In genomic region chr17:77246110-77247047, GRCh38 we compare ENCODE assay signal across 8 cellular contexts.
DNase-seq lines count a peak whose midpoint lies in the region; TF ChIP-seq lines count a peak whose summit lies in the region.

No MANE protein-coding gene starts in this region.

- no peaks in the 10 kb centered on the region for H3K79me2 ChIP-seq in OCI-LY7 (ENCODE audit: insufficient read depth, low read depth, low read length)

- POLR2A ChIA-PET in OCI-LY7 (lab: Charles Lee): no interaction called here

- no peaks in the 10 kb centered on the region for H4K20me1 ChIP-seq in OCI-LY7 (ENCODE audit: insufficient read depth, low read length)

- no peak overlapping the region for H3K27ac ChIP-seq in OCI-LY7 (ENCODE audit: low read depth, low read length, poor library complexity, severe bottlenecking)

- intact Hi-C loops in OCI-LY7 (cut with micrococcal nuclease; ENCODE audit: unreplicated experiment): loop anchor here (1.0 to 2.0 kb wide), 5 partner anchors 34 to 235 kb away; no protein-coding TSS in a partner anchor

- no peak for TF ChIP-seq CTCF in OCI-LY7 (conservative IDR thresholded peaks at IDR 0.05; ENCODE audit: low read length)
- no peak for TF ChIP-seq CTCF in fibroblast of the aortic adventitia (IDR thresholded peaks at IDR 0.05; ENCODE audit: insufficient read depth, low read length)

- H3K9me3 ChIP-seq in OCI-LY7 (ENCODE audit: low read length): no peaks in the 10 kb centered on the region

- peak overlapping the region; percentile 50; the same call in 1 of the 2 replicates for H2AFZ ChIP-seq in OCI-LY7 (ENCODE audit: low read length)

- no TSS peak for BruUV-seq in OCI-LY7 (replicated peaks; lab: Mats Ljungman, UMichigan)

- H3K4me3 ChIP-seq in OCI-LY7 (ENCODE audit: low read depth, low read length, poor library complexity, severe bottlenecking) (peak overlapping the region; percentile 61), fibroblast of the aortic adventitia (ENCODE audit: low read depth, low read length) (peak overlapping the region; percentile 67), skeletal muscle cell (ENCODE audit: low read depth, low read length) (peak overlapping the region; percentile 63)

- H3K36me3 ChIP-seq in OCI-LY7 (ENCODE audit: insufficient read depth, low read length): no peaks in the 10 kb centered on the region

- H3K4me2 ChIP-seq in OCI-LY7 (ENCODE audit: low read length): peak overlapping the region; percentile 76

- no peaks in the 10 kb centered on the region for H3K9me2 ChIP-seq in OCI-LY7 (ENCODE audit: insufficient read depth, low read length)

- H3K4me1 ChIP-seq in OCI-LY7 (ENCODE audit: insufficient read depth, low read length, poor library complexity, severe bottlenecking): peaks cover 14% of the 10 kb centered on the region

- CTCF ChIA-PET in OCI-LY7 (lab: Charles Lee; ENCODE audit: unreplicated experiment): no interaction called here

- DNase-seq in activated CD4-positive, alpha-beta T cell treated with anti-CD3 and anti-CD28 coated beads for 1 hour: peak; percentile 10
- no peak for DNase-seq in activated CD4-positive, alpha-beta T cell treated with anti-CD3 and anti-CD28 coated beads, Interleukin-2, amount 50 U/mL, for 4 hours
- DNase-seq in OCI-LY7 (ENCODE audit: low spot score): peak; percentile 62
- no peak for DNase-seq in fibroblast of the aortic adventitia (ENCODE audit: low read depth)
- DNase-seq in skeletal muscle cell (ENCODE audit: low read depth): no peak
- DNase-seq in SHP77 treated with DMSO at 0.1 percent for 48 hours (lab: John Stamatoyannopoulos, UW): no peak
- no peak for DNase-seq in 8988T
- no peak for DNase-seq in NCI-H1105 treated with DMSO at 0.1 percent for 48 hours (lab: John Stamatoyannopoulos, UW)

Comparison
In these comparisons a context has a peak if more than half of its experiments do, and no peak if none do; other contexts are left out.
1. DNase-seq: peak in activated CD4-positive, alpha-beta T cell treated with anti-CD3 and anti-CD28 coated beads for 1 hour (single experiment) and OCI-LY7 (single experiment); none in activated CD4-positive, alpha-beta T cell treated with anti-CD3 and anti-CD28 coated beads, Interleukin-2, amount 50 U/mL, for 4 hours (0 of 2), fibroblast of the aortic adventitia (single experiment), skeletal muscle cell (single experiment), SHP77 treated with DMSO at 0.1 percent for 48 hours (single experiment), 8988T (single experiment) and NCI-H1105 treated with DMSO at 0.1 percent for 48 hours (single experiment).
2. Peak in every context shown above with its lines, with median percentiles within 50 percentile points of each other: H3K4me3 ChIP-seq.